ENCODE assay signal across 10 cellular contexts in the genomic region with DNA sequence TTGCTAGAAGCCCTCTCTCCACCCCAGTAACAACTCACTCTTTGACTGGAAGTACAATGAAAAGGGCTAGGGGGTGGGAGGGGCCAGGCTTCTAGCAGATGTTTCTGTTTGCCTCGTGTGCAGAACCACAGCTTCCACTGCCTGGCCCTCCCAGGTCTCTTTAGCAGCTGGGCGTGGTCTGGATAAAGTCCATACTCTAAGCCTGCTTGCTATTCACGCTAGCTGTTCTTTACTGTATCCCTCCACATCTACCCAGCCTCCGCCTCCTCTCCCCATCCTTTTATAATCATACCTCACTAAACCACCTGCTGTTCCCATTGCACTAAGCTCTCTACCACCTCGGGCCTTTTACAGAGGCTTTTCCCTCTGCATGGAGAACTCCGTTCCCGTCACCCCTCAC.
DNase-seq lines count a peak whose midpoint lies in the region; ATAC-seq lines count a peak whose summit lies in the region.
"Had no signal": no experiment of that assay in that cellular context is flagged by ENCODE, and none has a peak within 500 bp of the region (broad histone marks: within the 10 kb centered on the region; RNA-seq: fewer than 3 reads in every experiment).

No MANE protein-coding gene starts in this region.

- no peak overlapping the region for H4K8ac ChIP-seq in mesenchymal stem cell (ENCODE audit: low read length)

- ATAC-seq in GM18873 (IDR thresholded peaks at IDR 0.05; ENCODE audit: low FRiP score, unreplicated experiment) = no peak
- no peak for ATAC-seq in GM19467 (IDR thresholded peaks at IDR 0.05; ENCODE audit: unreplicated experiment)

- no peaks in the 10 kb centered on the region for H3K9me3 ChIP-seq in mesenchymal stem cell (ENCODE audit: control insufficient read depth, low read length)
- H3K9me3 ChIP-seq: breast epithelium, lower lobe of right lung had no signal

- H3K27me3 ChIP-seq in mesenchymal stem cell (ENCODE audit: control insufficient read depth in 1 of 2, insufficient read depth in 1 of 2, low read length in 2 of 2) = no peaks in the 10 kb centered on the region
- H3K27me3 ChIP-seq: breast epithelium had no signal

- H2BK15ac ChIP-seq in mesenchymal stem cell (ENCODE audit: low read depth, poor library complexity, severe bottlenecking) = no peak overlapping the region

- H3K4me3 ChIP-seq in mesenchymal stem cell (ENCODE audit: insufficient read depth in 1 of 2, low read depth in 1 of 2, low read length in 2 of 2) = no peak overlapping the region
- H3K4me3 ChIP-seq: breast epithelium, lower lobe of right lung had no signal

- peaks cover 20% of the 10 kb centered on the region for H3K4me1 ChIP-seq in mesenchymal stem cell (ENCODE audit: control insufficient read depth, insufficient read depth, low read depth, low read length)
- H3K4me1 ChIP-seq: breast epithelium, lower lobe of right lung had no signal

- no peaks in the 10 kb centered on the region for H3K36me3 ChIP-seq in mesenchymal stem cell (ENCODE audit: control insufficient read depth in 1 of 2, insufficient read depth in 2 of 2, low read depth in 1 of 2, low read length in 2 of 2)
- H3K36me3 ChIP-seq: breast epithelium, lower lobe of right lung had no signal

- no peak overlapping the region for H3K4ac ChIP-seq in mesenchymal stem cell (ENCODE audit: low read depth in 1 of 2, low read length in 2 of 2)

- no peak overlapping the region for H2BK5ac ChIP-seq in mesenchymal stem cell (ENCODE audit: low read depth, low read length, poor library complexity, severe bottlenecking)

- no peak overlapping the region for H3K23ac ChIP-seq in mesenchymal stem cell (ENCODE audit: low read length in 2 of 2)

- WGBS in mesenchymal stem cell = 73% methylated on average over 7 of the region's 7 CpGs

- peak; percentile 39 for DNase-seq in GM03348 (ENCODE audit: low spot score)
- peak; percentile 6 for DNase-seq in LHCN-M2 (ENCODE audit: low read depth)
- peak; percentile 60 for DNase-seq in OCI-M1 (lab: John Stamatoyannopoulos, UW)
- peak; percentile 30 for DNase-seq in mesenchymal stem cell
- no peak for DNase-seq in NOMO-1 treated with dmso at 0.1 percent for 144 hours (lab: John Stamatoyannopoulos, UW; ENCODE audit: unreplicated experiment)
- no peak for DNase-seq in middle frontal gyrus (ENCODE audit: extremely low spot score, low spot score)
- DNase-seq: lower lobe of right lung had no signal

- no peak overlapping the region for H3K4me2 ChIP-seq in mesenchymal stem cell (ENCODE audit: low read length, poor library complexity, severe bottlenecking)

- no peak overlapping the region for H2BK120ac ChIP-seq in mesenchymal stem cell (ENCODE audit: low read depth, low read length)

- H4K91ac ChIP-seq in mesenchymal stem cell (ENCODE audit: low read length) = no peak overlapping the region

- no peak overlapping the region for H3K18ac ChIP-seq in mesenchymal stem cell (ENCODE audit: low read depth in 1 of 2, low read length in 2 of 2)

- no peak overlapping the region for H2AFZ ChIP-seq in mesenchymal stem cell (ENCODE audit: low read depth, low read length)

- H3K14ac ChIP-seq in mesenchymal stem cell (ENCODE audit: low read length in 2 of 2) = no peak overlapping the region

- H3K27ac ChIP-seq in mesenchymal stem cell (ENCODE audit: low read length, poor library complexity, severe bottlenecking) = no peak overlapping the region
- H3K27ac ChIP-seq: breast epithelium, lower lobe of right lung had no signal

- peaks cover 49% of the 10 kb centered on the region for H3K79me1 ChIP-seq in mesenchymal stem cell (replicated peaks; ENCODE audit: low read length, poor library complexity, severe bottlenecking)

- H2AK5ac ChIP-seq in mesenchymal stem cell (ENCODE audit: low read length, severe bottlenecking) = no peak overlapping the region

- H2BK12ac ChIP-seq in mesenchymal stem cell (ENCODE audit: low read length in 2 of 2) = no peak overlapping the region

- no peak overlapping the region for H3K9ac ChIP-seq in mesenchymal stem cell (ENCODE audit: low read length)

Comparison
In these comparisons a context has a peak if more than half of its experiments do, and no peak if none do; other contexts are left out.
1. DNase-seq: peak in GM03348 (single experiment), LHCN-M2 (single experiment), OCI-M1 (single experiment) and mesenchymal stem cell (single experiment); none in NOMO-1 treated with dmso at 0.1 percent for 144 hours (single experiment) and middle frontal gyrus (single experiment).